In the genomic region with DNA sequence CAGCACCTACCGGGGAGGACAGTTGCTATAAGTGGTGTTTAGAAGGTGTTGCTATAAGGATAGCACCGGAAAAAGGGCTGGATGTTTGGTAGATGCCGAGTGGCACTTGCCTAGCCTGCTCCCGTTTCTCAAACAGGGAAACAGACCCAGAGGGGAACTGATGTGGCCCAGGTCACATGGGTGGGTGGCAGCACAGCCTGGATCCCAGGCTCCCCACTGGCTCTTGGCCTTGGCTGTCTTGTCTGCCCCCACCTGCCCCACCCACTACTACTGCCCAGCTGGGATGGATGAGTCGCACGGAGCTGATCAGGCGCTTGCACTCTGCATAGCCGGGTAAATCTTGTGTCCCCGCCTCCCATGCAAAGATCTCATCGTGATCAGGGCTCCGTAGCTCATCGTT, we compare ENCODE assay signal across 1 cellular context.
TF ChIP-seq lines count a peak whose summit lies in the region.

No MANE protein-coding gene starts in this region.

TF ChIP-seq in H1, 55 proteins besides CTCF, POLR2A, EP300 and RAD21:
- TF ChIP-seq JUND (IDR thresholded peaks at IDR 0.05; ENCODE audit: low read length) = no peak
- no peak for TF ChIP-seq SIX5 (IDR thresholded peaks at IDR 0.05; ENCODE audit: low read depth, low read length)
- TF ChIP-seq KDM5A (IDR thresholded peaks at IDR 0.05; ENCODE audit: low read length) = no peak
- no peak for TF ChIP-seq CEBPB (IDR thresholded peaks at IDR 0.05; ENCODE audit: low read depth, low read length)
- TF ChIP-seq, protein P1, sequence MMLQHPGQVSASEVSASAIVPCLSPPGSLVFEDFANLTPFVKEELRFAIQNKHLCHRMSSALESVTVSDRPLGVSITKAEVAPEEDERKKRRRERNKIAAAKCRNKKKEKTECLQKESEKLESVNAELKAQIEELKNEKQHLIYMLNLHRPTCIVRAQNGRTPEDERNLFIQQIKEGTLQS (IDR thresholded peaks at IDR 0.05; ENCODE audit: insufficient read depth, low read depth, low read length) = no peak
- TF ChIP-seq EGR1 (IDR thresholded peaks at IDR 0.05; ENCODE audit: borderline replicate concordance, low read depth, low read length) = no peak
- no peak for TF ChIP-seq GABPA (IDR thresholded peaks at IDR 0.05; ENCODE audit: borderline replicate concordance, insufficient read depth, low read length)
- TF ChIP-seq RBBP5 (IDR thresholded peaks at IDR 0.05; ENCODE audit: borderline replicate concordance, low read depth, low read length) = no peak
- no peak for TF ChIP-seq SUZ12 (IDR thresholded peaks at IDR 0.05; ENCODE audit: low read length)
- TF ChIP-seq SP1 (IDR thresholded peaks at IDR 0.05; ENCODE audit: low read depth, low read length) = no peak
- no peak for TF ChIP-seq RFX5 (IDR thresholded peaks at IDR 0.05; ENCODE audit: borderline replicate concordance, low read depth, low read length)
- TF ChIP-seq, protein P2, sequence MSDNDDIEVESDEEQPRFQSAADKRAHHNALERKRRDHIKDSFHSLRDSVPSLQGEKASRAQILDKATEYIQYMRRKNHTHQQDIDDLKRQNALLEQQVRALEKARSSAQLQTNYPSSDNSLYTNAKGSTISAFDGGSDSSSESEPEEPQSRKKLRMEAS (IDR thresholded peaks at IDR 0.05) = no peak
- no peak for TF ChIP-seq KDM4A (IDR thresholded peaks at IDR 0.05; ENCODE audit: low read depth, low read length, severe bottlenecking)
- no peak for TF ChIP-seq SIN3A (conservative IDR thresholded peaks at IDR 0.05 in 1 of 2, IDR thresholded peaks at IDR 0.05 in 1 of 2; ENCODE audit: low read depth in 1 of 2, low read length in 2 of 2)
- TF ChIP-seq TAF7 (optimal IDR thresholded peaks at IDR 0.05; ENCODE audit: borderline replicate concordance, low read depth, low read length) = no peak
- no peak for TF ChIP-seq BACH1 (IDR thresholded peaks at IDR 0.05; ENCODE audit: low read length)
- TF ChIP-seq MAFK (IDR thresholded peaks at IDR 0.05; ENCODE audit: low read depth, low read length) = no peak
